Comparison of ENCODE assay signal across 1 cellular context in genomic region chr2:9366041-9366440, GRCh38.
TF ChIP-seq lines count a peak whose summit lies in the region.

No MANE protein-coding gene starts in this region.

TF ChIP-seq in GM23338, 12 proteins besides CTCF, POLR2A, EP300 and RAD21 (continued from another document):
- TF ChIP-seq ZNF462 (CRISPR knock-in tag; IDR thresholded peaks at IDR 0.05), result no peak
- TF ChIP-seq STAT1 (IDR thresholded peaks at IDR 0.05; ENCODE audit: unreplicated experiment), result no peak
- TF ChIP-seq POLR2AphosphoS5 (IDR thresholded peaks at IDR 0.05; ENCODE audit: low read depth), result no peak
